ENCODE assay signal across 1 cellular context in genomic region chr15:78110916-78111475, GRCh38.
TF ChIP-seq lines count a peak whose summit lies in the region.

No MANE protein-coding gene starts in this region.

TF ChIP-seq in HepG2, 621 proteins besides CTCF, POLR2A, EP300 and RAD21:
- TF ChIP-seq ZNF530 (CRISPR knock-in tag; IDR thresholded peaks at IDR 0.05; ENCODE audit: low read depth) (no peak), GZF1 (CRISPR knock-in tag; IDR thresholded peaks at IDR 0.05) (no peak), NBN (conservative IDR thresholded peaks at IDR 0.05) (no peak), NFAT5 (CRISPR knock-in tag; IDR thresholded peaks at IDR 0.05) (no peak)
- TF ChIP-seq, protein P1, sequence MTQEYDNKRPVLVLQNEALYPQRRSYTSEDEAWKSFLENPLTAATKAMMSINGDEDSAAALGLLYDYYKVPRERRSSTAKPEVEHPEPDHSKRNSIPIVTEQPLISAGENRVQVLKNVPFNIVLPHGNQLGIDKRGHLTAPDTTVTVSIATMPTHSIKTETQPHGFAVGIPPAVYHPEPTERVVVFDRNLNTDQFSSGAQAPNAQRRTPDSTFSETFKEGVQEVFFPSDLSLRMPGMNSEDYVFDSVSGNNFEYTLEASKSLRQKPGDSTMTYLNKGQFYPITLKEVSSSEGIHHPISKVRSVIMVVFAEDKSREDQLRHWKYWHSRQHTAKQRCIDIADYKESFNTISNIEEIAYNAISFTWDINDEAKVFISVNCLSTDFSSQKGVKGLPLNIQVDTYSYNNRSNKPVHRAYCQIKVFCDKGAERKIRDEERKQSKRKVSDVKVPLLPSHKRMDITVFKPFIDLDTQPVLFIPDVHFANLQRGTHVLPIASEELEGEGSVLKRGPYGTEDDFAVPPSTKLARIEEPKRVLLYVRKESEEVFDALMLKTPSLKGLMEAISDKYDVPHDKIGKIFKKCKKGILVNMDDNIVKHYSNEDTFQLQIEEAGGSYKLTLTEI (CRISPR knock-in tag; conservative IDR thresholded peaks at IDR 0.05): no peak
TF ChIP-seq in HepG2: peak in this region for 0.
